Comparison of ENCODE assay signal across 8 cellular contexts in the genomic region with DNA sequence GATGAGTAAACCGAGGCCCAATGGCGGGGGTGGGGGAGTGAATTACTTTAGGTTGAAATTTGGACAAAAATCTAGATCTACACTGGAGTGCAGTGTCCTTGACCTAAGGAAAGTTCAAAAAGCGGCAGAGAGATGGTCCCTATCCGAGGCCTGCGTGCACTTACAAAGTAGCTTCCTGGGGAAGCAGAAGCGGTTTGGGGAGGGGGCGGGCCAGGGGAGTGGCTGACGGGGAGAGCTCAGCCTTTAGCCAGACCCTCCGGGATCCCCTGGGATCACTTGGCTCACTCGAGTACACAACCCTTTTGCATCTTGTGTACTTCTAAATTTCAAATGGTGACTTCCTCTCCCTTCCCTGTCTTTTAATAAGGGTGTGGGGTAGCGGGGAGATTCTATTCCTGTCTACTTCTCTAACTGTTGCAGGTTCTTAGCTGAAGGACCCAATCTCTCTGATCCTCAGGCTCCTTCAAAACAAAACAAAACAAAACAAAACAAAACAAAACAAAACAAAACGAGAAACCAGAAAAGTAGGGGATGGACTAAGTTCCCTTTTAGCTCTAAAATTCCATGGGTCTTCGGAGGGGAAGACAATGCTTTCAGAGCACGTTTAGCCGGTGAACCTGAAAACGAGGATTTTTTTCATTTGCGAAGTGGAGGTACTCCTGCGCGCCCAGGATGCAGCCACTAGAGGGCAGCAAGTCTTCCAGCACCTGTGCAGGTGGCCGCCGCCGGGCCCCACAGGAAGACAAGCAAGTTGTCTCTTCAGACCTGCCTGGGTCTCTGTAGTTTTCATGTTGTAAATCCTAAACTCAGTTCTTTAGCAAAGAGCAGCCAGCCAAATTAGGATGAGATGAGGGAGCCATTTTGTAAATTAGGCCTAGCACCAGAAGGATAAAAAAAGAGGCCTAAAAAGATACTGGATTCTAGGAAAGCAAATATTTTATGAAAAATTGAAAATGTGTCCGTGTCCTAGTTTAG. TPM values are rescaled to one million over a fixed set of nuclear protein-coding genes. Genes with fewer than 3 reads are reported as not detected.
DNase-seq lines count a peak whose midpoint lies in the region; ATAC-seq and TF ChIP-seq lines count a peak whose summit lies in the region.

No MANE protein-coding gene starts in this region.

- H2AFZ ChIP-seq in IMR-90 (replicated peaks; ENCODE audit: low read length, poor library complexity), result peak overlapping the region; percentile 36

- no peaks in the 10 kb centered on the region for H3K79me1 ChIP-seq in IMR-90 (ENCODE audit: low read depth in 1 of 2, low read length in 2 of 2)

- no peak overlapping the region for H3K14ac ChIP-seq in IMR-90 (replicated peaks; ENCODE audit: low read depth, low read length)

- POLR2A ChIA-PET in IMR-90 (lab: Charles Lee; ENCODE audit: unreplicated experiment), result no interaction called here

- H3K4ac ChIP-seq in IMR-90 (ENCODE audit: low read depth, low read length), result no peak overlapping the region

- dilution Hi-C loops in IMR-90 (cut with HindIII; ENCODE audit: low sequenced_read_pairs, unreplicated experiment), result no loop called here

- H3K4me3 ChIP-seq in IMR-90 (ENCODE audit: insufficient read depth, low read depth, low read length) (no peak overlapping the region), Peyer's patch (no peak overlapping the region), fibroblast of villous mesenchyme (ENCODE audit: low read depth, low read length) (peak overlapping the region; percentile 21), neutrophil (ENCODE audit: low read depth in 1 of 2, low read length in 1 of 2) (peak overlapping the region; percentile 45 to 59), suprapubic skin (no peak overlapping the region)

- 0 out of 2 replicates have a peak overlapping the region, but pooled peaks have one; percentile 22 for H2BK20ac ChIP-seq in IMR-90 (ENCODE audit: low read depth, low read length)

- H2AK5ac ChIP-seq in IMR-90 (ENCODE audit: low read depth, low read length), result no peak overlapping the region

- no peak overlapping the region for H4K8ac ChIP-seq in IMR-90 (ENCODE audit: low read depth in 2 of 2, low read length in 2 of 2)

- 0 out of 2 replicates have a peak overlapping the region, but pooled peaks have one; percentile 5 for H2BK120ac ChIP-seq in IMR-90 (ENCODE audit: low read depth, low read length)

- CTCF ChIA-PET in IMR-90 (lab: Yijun Ruan, JAX), result interaction anchor here (0.6 to 2.3 kb wide), 7 partner anchors 8 to 141 kb away, joined by 3 to 7 read pairs (median 3); a partner anchor contains a TSS

- BruUV-seq in IMR-90 (replicated peaks; lab: Mats Ljungman, UMichigan), result no TSS peak

- in situ Hi-C loops in IMR-90 (cut with MboI; ENCODE audit: low sequenced_read_pairs), result no loop called here

- H3K4me1 ChIP-seq in IMR-90 (ENCODE audit: control insufficient read depth, insufficient read depth, low read length), result no peaks in the 10 kb centered on the region
- no peaks in the 10 kb centered on the region for H3K4me1 ChIP-seq in Peyer's patch
- peaks cover 16 to 17% of the 10 kb centered on the region in 2 experiments for H3K4me1 ChIP-seq in neutrophil (ENCODE audit: control insufficient read depth in 1 of 2, insufficient read depth in 1 of 2, low read depth in 1 of 2, low read length in 1 of 2)
- H3K4me1 ChIP-seq in suprapubic skin, result peaks cover 7% of the 10 kb centered on the region

- intact Hi-C loops in IMR-90 (cut with micrococcal nuclease), result loop anchor here (2.0 kb wide), 1 partner anchor 141 kb away; no protein-coding TSS in a partner anchor

- H3K36me3 ChIP-seq in IMR-90 (ENCODE audit: control insufficient read depth, insufficient read depth, low read length) (no peaks in the 10 kb centered on the region), Peyer's patch (no peaks in the 10 kb centered on the region), neutrophil (no peaks in the 10 kb centered on the region), suprapubic skin (no peaks in the 10 kb centered on the region)

- TF ChIP-seq EP300 in suprapubic skin (IDR thresholded peaks at IDR 0.05), result no peak

- ATAC-seq in IMR-90 (ENCODE audit: low read depth) (peak; percentile 46; the same call in 1 of the 2 replicates), HG03159 (IDR thresholded peaks at IDR 0.05; ENCODE audit: unreplicated experiment) (no peak)

- TF ChIP-seq POLR2A in IMR-90 (IDR thresholded peaks at IDR 0.05; ENCODE audit: low read depth, low read length), result no peak
- TF ChIP-seq POLR2A in Peyer's patch (IDR thresholded peaks at IDR 0.05), result no peak
- no peak for TF ChIP-seq POLR2A in suprapubic skin (IDR thresholded peaks at IDR 0.05)

- no peaks in the 10 kb centered on the region; the same call in 1 of the 2 replicates for H4K20me1 ChIP-seq in IMR-90 (ENCODE audit: insufficient read depth, low read length)

- no peak overlapping the region for H2BK5ac ChIP-seq in IMR-90 (ENCODE audit: low read depth, low read length, poor library complexity, severe bottlenecking)

- peak; percentile 77 for TF ChIP-seq RAD21 in IMR-90 (IDR thresholded peaks at IDR 0.05; ENCODE audit: low read length)

- peak overlapping the region; percentile 80; the same call in 1 of the 2 replicates for H3K4me2 ChIP-seq in IMR-90 (ENCODE audit: low read depth, low read length)

- H2BK15ac ChIP-seq in IMR-90 (ENCODE audit: low read depth, low read length), result no peak overlapping the region

- DNase-seq in ELR (ENCODE audit: low read depth) (peak; percentile 67), IMR-90 (no peak), Peyer's patch (peak; percentile 84 to 96 (median 87)), fibroblast of villous mesenchyme (ENCODE audit: low read depth) (peak; percentile 68), suprapubic skin (ENCODE audit: low spot score in 2 of 2) (peak; percentile 81 to 89)
- DNase-seq in activated T-helper 1 cell treated with anti-CD3 and anti-CD28 coated beads, Interleukin-2, amount 50 U/mL, for 16 hours (ENCODE audit: low read depth in 1 of 2, low spot score in 1 of 2), result peak; percentile 74 to 79

- H3K27ac ChIP-seq in IMR-90 (ENCODE audit: insufficient read depth, low read length) (no peak overlapping the region), Peyer's patch (no peak overlapping the region), neutrophil (peak overlapping the region; percentile 80), suprapubic skin (no peak overlapping the region)

- H3K9ac ChIP-seq in IMR-90 (ENCODE audit: low read depth, low read length), result peak overlapping the region; percentile 48; the same call in 1 of the 2 replicates

- H2AK9ac ChIP-seq in IMR-90 (replicated peaks; ENCODE audit: low read depth, low read length, poor library complexity), result peak overlapping the region; percentile 63

- no peak overlapping the region; the same call in 1 of the 2 replicates for H3K56ac ChIP-seq in IMR-90 (ENCODE audit: extremely low read depth, insufficient read depth, low read length)

- TF ChIP-seq CTCF in IMR-90 (conservative IDR thresholded peaks at IDR 0.05; ENCODE audit: low read depth, low read length), result peak; percentile 72
- TF ChIP-seq CTCF in Peyer's patch (IDR thresholded peaks at IDR 0.05), result peak; percentile 77 to 96 (median 87)
- peak; percentile 91 for TF ChIP-seq CTCF in fibroblast of villous mesenchyme (IDR thresholded peaks at IDR 0.05; ENCODE audit: insufficient read depth, low read depth, low read length)
- TF ChIP-seq CTCF in neutrophil (IDR thresholded peaks at IDR 0.05), result peak; percentile 95
- peak; percentile 67 to 92 for TF ChIP-seq CTCF in suprapubic skin (IDR thresholded peaks at IDR 0.05)

- H3K9me3 ChIP-seq in IMR-90 (ENCODE audit: control insufficient read depth, insufficient read depth, low read length) (peaks cover 4% of the 10 kb centered on the region; the same call in 1 of the 2 replicates), Peyer's patch (no peaks in the 10 kb centered on the region), neutrophil (peaks cover 5% of the 10 kb centered on the region), suprapubic skin (no peaks in the 10 kb centered on the region)

- 10% methylated on average over 10 of the region's 23 CpGs; no CpG with 5 or more reads in 1 of the 2 experiments for whole genome bisulfite sequencing in IMR-90 (ENCODE audit: extremely low coverage in 2 of 2, insufficient read length in 1 of 2), 2 experiments
- 26% methylated on average over 23 of the region's 23 CpGs for WGBS in suprapubic skin

- no peak overlapping the region for H4K91ac ChIP-seq in IMR-90 (ENCODE audit: insufficient read depth, low read depth, low read length)

- H3K27me3 ChIP-seq in IMR-90 (ENCODE audit: control insufficient read depth, insufficient read depth, low read length), result no peaks in the 10 kb centered on the region
- H3K27me3 ChIP-seq in Peyer's patch, result no peaks in the 10 kb centered on the region
- H3K27me3 ChIP-seq in neutrophil, result no peaks in the 10 kb centered on the region
- H3K27me3 ChIP-seq in suprapubic skin, result no peaks in the 10 kb centered on the region

- no peak overlapping the region for H3K18ac ChIP-seq in IMR-90 (ENCODE audit: low read depth, low read length)

- 0 out of 2 replicates have a peak, but pooled peaks cover 3% of the 10 kb centered on the region for H3K9me1 ChIP-seq in IMR-90 (ENCODE audit: insufficient read depth, low read length)

- H3K23ac ChIP-seq in IMR-90 (ENCODE audit: low read depth, low read length), result no peak overlapping the region

- no peak overlapping the region for H4K5ac ChIP-seq in IMR-90 (ENCODE audit: low read depth, low read length)

TF ChIP-seq in IMR-90, 13 proteins besides CTCF, POLR2A, EP300 and RAD21:
- TF ChIP-seq BHLHE40 (IDR thresholded peaks at IDR 0.05; ENCODE audit: low read depth, low read length), result no peak
- peak; percentile 79 for TF ChIP-seq SMC3 (IDR thresholded peaks at IDR 0.05; ENCODE audit: low read depth, low read length)

RNA-seq across cellular contexts. Expression of a gene that starts 17.9 kb away (rescaled TPM):
- 25.6 and 34.4 TPM in 2 replicates for total RNA-seq in IMR-90 (2012; rRNA removed)
- polyA plus RNA-seq in IMR-90 (2012; rRNA removed), result 9.3 and 12.3 TPM in 2 replicates
- polyA plus RNA-seq in IMR-90 (2012; cell fraction: cytosol; rRNA removed), result 4.6 and 5.4 TPM in 2 replicates
- 6.0 and 17.1 TPM in 2 replicates for polyA plus RNA-seq in IMR-90 (2012; cell fraction: nucleus; rRNA removed; ENCODE audit: low replicate concordance)
- total RNA-seq in Peyer's patch, result 10 to 100 TPM; 24.0 to 50.3 (median 35.1) TPM
- 26.7 and 34.5 TPM in 2 replicates for total RNA-seq in fibroblast of villous mesenchyme
- 10 to 100 TPM; 19.8 to 45.4 (median 29.0) TPM for total RNA-seq in suprapubic skin

RNA-seq across cellular contexts. Expression of a gene that starts 53.8 kb away (rescaled TPM):
- total RNA-seq in IMR-90 (2012; rRNA removed), result 30.3 and 33.3 TPM in 2 replicates
- 18.4 and 21.2 TPM in 2 replicates for polyA plus RNA-seq in IMR-90 (2012; rRNA removed)
- polyA plus RNA-seq in IMR-90 (2012; cell fraction: cytosol; rRNA removed), result 9.3 and 11.8 TPM in 2 replicates
- 21.8 and 50.3 TPM in 2 replicates for polyA plus RNA-seq in IMR-90 (2012; cell fraction: nucleus; rRNA removed; ENCODE audit: low replicate concordance)
- 10 to 100 TPM; 12.4 to 23.4 (median 19.3) TPM for total RNA-seq in Peyer's patch
- total RNA-seq in fibroblast of villous mesenchyme, result 16.8 and 32.8 TPM in 2 replicates
- total RNA-seq in suprapubic skin, result 100 to 1,000 TPM in 1 of 4 donors, 10 to 100 TPM in 3; 83.4 to 121 (median 91.5) TPM

Comparison
In these comparisons a context has a peak if more than half of its experiments do, and no peak if none do; other contexts are left out.
1. H3K4me3 ChIP-seq: peak in fibroblast of villous mesenchyme (single experiment) and neutrophil (2 of 2); none in IMR-90 (single experiment), Peyer's patch (0 of 4) and suprapubic skin (single experiment).
2. Peak in every context shown above with its lines, with median percentiles within 50 percentile points of each other: CTCF ChIP-seq.